In genomic region chr6:73624896-73625295, GRCh38 we compare ENCODE assay signal across 21 cellular contexts. TPM values are rescaled to one million over a fixed set of nuclear protein-coding genes. Genes with fewer than 3 reads are reported as not detected.
DNase-seq lines count a peak whose midpoint lies in the region; ATAC-seq, FAIRE-seq and TF ChIP-seq lines count a peak whose summit lies in the region.
"Had no signal": no experiment of that assay in that cellular context is flagged by ENCODE, and none has a peak within 500 bp of the region (broad histone marks: within the 10 kb centered on the region; RNA-seq: fewer than 3 reads in every experiment).

No MANE protein-coding gene starts in this region.

- no peak for TF ChIP-seq POLR2A in K562 (conservative IDR thresholded peaks at IDR 0.05)

- WGBS in K562 (ENCODE audit: insufficient coverage, low coverage, missing lambda C conversion rate), result 71% methylated on average over 4 of the region's 4 CpGs

- no peaks in the 10 kb centered on the region for H4K20me1 ChIP-seq in K562 (replicated peaks; ENCODE audit: control insufficient read depth, insufficient read depth, low read length)
- H4K20me1 ChIP-seq in MM.1S (ENCODE audit: insufficient read depth, low read length), result no peaks in the 10 kb centered on the region

- DNase-seq in GF-D8 (lab: John Stamatoyannopoulos, UW) (peak; percentile 20), MV-4-11 (lab: John Stamatoyannopoulos, UW) (peak; percentile 78), OCI-M1 (lab: John Stamatoyannopoulos, UW) (peak; percentile 47), K562 (ENCODE audit: extremely low read depth in 1 of 4, low spot score in 3 of 4) (no peak), NCI-H2227 (lab: John Stamatoyannopoulos, UW; ENCODE audit: unreplicated experiment) (no peak), MM.1S (no peak)
- DNase-seq in activated CD8-positive, alpha-beta memory T cell treated with anti-CD3 and anti-CD28 coated beads, Interleukin-2, amount 50 U/mL, for 4 hours, result no peak
- DNase-seq: CD4-positive, CD25-positive, alpha-beta regulatory T cell; DMS79; NCI-H1105 treated with DMSO at 0.1 percent for 48 hours; NCI-H1694; NCI-H2081; NCI-H2171; NCI-H526; SJCRH30 had no signal

- intact Hi-C loops in K562 (cut with micrococcal nuclease), result no loop called here

- H3K27me3 ChIP-seq in K562 (ENCODE audit: control insufficient read depth in 2 of 2, insufficient read depth in 2 of 2, low read length in 2 of 2) (no peaks in the 10 kb centered on the region), MM.1S (replicated peaks; ENCODE audit: insufficient read depth, low read length) (no peaks in the 10 kb centered on the region)
- H3K27me3 ChIP-seq: SJCRH30 had no signal

- CTCF ChIA-PET in K562 (lab: Yijun Ruan, JAX; ENCODE audit: low intra/inter-chr PET ratio), result no interaction called here

- TF ChIP-seq CTCF in K562 (IDR thresholded peaks at IDR 0.05 in 2 of 3, conservative IDR thresholded peaks at IDR 0.05 in 1 of 3; ENCODE audit: insufficient read depth in 2 of 3, low read depth in 1 of 3, low read length in 3 of 3), result no peak
- no peak for TF ChIP-seq CTCF in MM.1S (IDR thresholded peaks at IDR 0.05; ENCODE audit: low read length)

- H3K9me2 ChIP-seq in MM.1S (replicated peaks; ENCODE audit: insufficient read depth, low read length), result no peaks in the 10 kb centered on the region

- FAIRE-seq in K562 (lab: Jason Lieb, UNC), result no peak
- FAIRE-seq: A204.1, GM12878, HTR-8/SVneo had no signal

- no peak overlapping the region for H2AFZ ChIP-seq in K562 (ENCODE audit: low read depth, low read length)
- no peak overlapping the region for H2AFZ ChIP-seq in MM.1S (ENCODE audit: low read length)
- H2AFZ ChIP-seq: GM23338 had no signal

- H3K79me2 ChIP-seq in K562 (ENCODE audit: control insufficient read depth, insufficient read depth, low read length) (no peaks in the 10 kb centered on the region), MM.1S (ENCODE audit: low read length) (no peaks in the 10 kb centered on the region)

- no peaks in the 10 kb centered on the region for H3F3A ChIP-seq in MM.1S (ENCODE audit: insufficient read depth, low read length)

- H3K9ac ChIP-seq in K562 (ENCODE audit: insufficient read depth in 1 of 2, low read depth in 2 of 2, low read length in 2 of 2), result no peak overlapping the region
- H3K9ac ChIP-seq in MM.1S (ENCODE audit: low read length), result no peak overlapping the region

- ATAC-seq in K562, result no peak
- ATAC-seq: GM12878, GM23338, Panc1 had no signal

- H3K36me3 ChIP-seq in K562 (ENCODE audit: control insufficient read depth, insufficient read depth, low read length) (no peaks in the 10 kb centered on the region), MM.1S (replicated peaks; ENCODE audit: insufficient read depth, low read length) (no peaks in the 10 kb centered on the region)
- H3K36me3 ChIP-seq: HAP-1, SJCRH30 had no signal

- H3K4me2 ChIP-seq in K562 (ENCODE audit: insufficient read depth, low read length), result no peak overlapping the region
- no peak overlapping the region for H3K4me2 ChIP-seq in MM.1S (ENCODE audit: low read depth, low read length)
- H3K4me2 ChIP-seq: GM23338 had no signal

- BruUV-seq in K562 (replicated peaks; lab: Mats Ljungman, UMichigan), result no TSS peak

- no peaks in the 10 kb centered on the region for H3K4me1 ChIP-seq in K562 (replicated peaks in 1 of 2; ENCODE audit: control insufficient read depth in 2 of 2, insufficient read depth in 2 of 2, low read length in 2 of 2)
- no peaks in the 10 kb centered on the region for H3K4me1 ChIP-seq in MM.1S (ENCODE audit: low read length)
- H3K4me1 ChIP-seq: HAP-1, SJCRH30 had no signal

- TF ChIP-seq EP300 in K562 (IDR thresholded peaks at IDR 0.05; ENCODE audit: low read length), result no peak

- H3K9me3 ChIP-seq in K562 (replicated peaks; ENCODE audit: control insufficient read depth, insufficient read depth, low read depth, low read length), result no peaks in the 10 kb centered on the region
- no peaks in the 10 kb centered on the region for H3K9me3 ChIP-seq in MM.1S (replicated peaks; ENCODE audit: insufficient read depth, low read length)
- H3K9me3 ChIP-seq: HAP-1, SJCRH30 had no signal

- in situ Hi-C loops in K562 (cut with MboI), result no loop called here

- H3K9me1 ChIP-seq in K562 (ENCODE audit: control insufficient read depth, insufficient read depth, low read length), result no peaks in the 10 kb centered on the region

- no peak for TF ChIP-seq RAD21 in K562 (CRISPR knock-in tag; conservative IDR thresholded peaks at IDR 0.05 in 1 of 2, IDR thresholded peaks at IDR 0.05 in 1 of 2)

- H3K4me3 ChIP-seq in K562 (no peak overlapping the region), MM.1S (ENCODE audit: low read length) (no peak overlapping the region)
- H3K4me3 ChIP-seq: GM12878, GM23338, HAP-1, SJCRH30 had no signal

- POLR2A ChIA-PET in K562 (lab: Yijun Ruan, JAX), result interaction anchor here (0.7 to 1.1 kb wide), 2 partner anchors 12 to 105 kb away, joined by 3 read pairs; no protein-coding TSS in a partner anchor

- no peak overlapping the region for H3K27ac ChIP-seq in K562 (ENCODE audit: extremely low read depth, low read depth, low read length)
- H3K27ac ChIP-seq in MM.1S (ENCODE audit: low read length), result no peak overlapping the region
- H3K27ac ChIP-seq: SJCRH30 had no signal

TF ChIP-seq in K562, 482 proteins besides CTCF, POLR2A, EP300 and RAD21:
- TF ChIP-seq FUS (optimal IDR thresholded peaks at IDR 0.05; ENCODE audit: low read depth, low read length) (no peak), CEBPB (tag; IDR thresholded peaks at IDR 0.05) (peak; percentile 37; the same call in 1 of the 2 replicates)

RNA-seq across cellular contexts. Expression of gene SLC17A5, which starts 28.9 kb away (rescaled TPM):
- total RNA-seq in K562 (2011; cell fraction: chromatin; rRNA removed; ENCODE audit: low replicate concordance), result 18.4 and 20.3 TPM in 2 replicates
- 16.2 and 17.8 TPM in 2 replicates for total RNA-seq in K562 (2011; cell fraction: nucleolus; rRNA removed)
- 15.1 and 21.3 TPM in 2 replicates for total RNA-seq in K562 (2011; cell fraction: nucleoplasm; rRNA removed)
- total RNA-seq in K562 (2014; rRNA removed) (2.0 and 3.8 TPM in 2 replicates), K562 (2014; rRNA removed; fragmentation: Illumina TruSeq; extraction: Trizol) (3.7 and 4.7 TPM in 2 replicates), K562 (2015; rRNA removed; fragmentation: Illumina TruSeq; extraction: Trizol) (3.8 and 4.5 TPM in 2 replicates), K562 (2021) (3.4 TPM in 2 replicates)
- polyA plus RNA-seq in K562 (2011; rRNA removed) (7.2 and 7.6 TPM in 2 replicates), K562 (2014; fragmentation: Illumina TruSeq; extraction: Trizol) (2.9 and 3.4 TPM in 2 replicates), K562 (2014; fragmentation: Nextera tagmentation; extraction: Ambion mirVana) (1 to 10 TPM; 1.3 to 1.8 TPM), K562 (2014; rRNA removed) (2.2 and 3.3 TPM in 2 replicates)
- polyA plus RNA-seq in K562 (2011; cell fraction: cytosol; rRNA removed), result 4.3 and 6.0 TPM in 2 replicates
- 2.4 and 3.3 TPM in 2 replicates for polyA plus RNA-seq in K562 (2011; cell fraction: nucleus; rRNA removed)
- 3.2 and 4.4 TPM in 2 replicates for polyA plus RNA-seq in K562 (2012)
- 12.3 and 12.8 TPM in 2 replicates for polyA minus RNA-seq in K562 (2011; rRNA and poly(A)+ RNA removed)
- polyA minus RNA-seq in K562 (2011; cell fraction: cytosol; rRNA and poly(A)+ RNA removed), result 4.0 and 4.5 TPM in 2 replicates
- 4.2 and 8.2 TPM in 2 replicates for polyA minus RNA-seq in K562 (2011; cell fraction: nucleus; rRNA and poly(A)+ RNA removed)

Comparison
In these comparisons a context has a peak if more than half of its experiments do, and no peak if none do; other contexts are left out.
1. DNase-seq: peak in GF-D8 (single experiment), MV-4-11 (single experiment) and OCI-M1 (single experiment); none in K562 (0 of 4), NCI-H2227 (single experiment), MM.1S (single experiment) and activated CD8-positive, alpha-beta memory T cell treated with anti-CD3 and anti-CD28 coated beads, Interleukin-2, amount 50 U/mL, for 4 hours (single experiment).